ENCODE assay signal across 8 cellular contexts in the genomic region with DNA sequence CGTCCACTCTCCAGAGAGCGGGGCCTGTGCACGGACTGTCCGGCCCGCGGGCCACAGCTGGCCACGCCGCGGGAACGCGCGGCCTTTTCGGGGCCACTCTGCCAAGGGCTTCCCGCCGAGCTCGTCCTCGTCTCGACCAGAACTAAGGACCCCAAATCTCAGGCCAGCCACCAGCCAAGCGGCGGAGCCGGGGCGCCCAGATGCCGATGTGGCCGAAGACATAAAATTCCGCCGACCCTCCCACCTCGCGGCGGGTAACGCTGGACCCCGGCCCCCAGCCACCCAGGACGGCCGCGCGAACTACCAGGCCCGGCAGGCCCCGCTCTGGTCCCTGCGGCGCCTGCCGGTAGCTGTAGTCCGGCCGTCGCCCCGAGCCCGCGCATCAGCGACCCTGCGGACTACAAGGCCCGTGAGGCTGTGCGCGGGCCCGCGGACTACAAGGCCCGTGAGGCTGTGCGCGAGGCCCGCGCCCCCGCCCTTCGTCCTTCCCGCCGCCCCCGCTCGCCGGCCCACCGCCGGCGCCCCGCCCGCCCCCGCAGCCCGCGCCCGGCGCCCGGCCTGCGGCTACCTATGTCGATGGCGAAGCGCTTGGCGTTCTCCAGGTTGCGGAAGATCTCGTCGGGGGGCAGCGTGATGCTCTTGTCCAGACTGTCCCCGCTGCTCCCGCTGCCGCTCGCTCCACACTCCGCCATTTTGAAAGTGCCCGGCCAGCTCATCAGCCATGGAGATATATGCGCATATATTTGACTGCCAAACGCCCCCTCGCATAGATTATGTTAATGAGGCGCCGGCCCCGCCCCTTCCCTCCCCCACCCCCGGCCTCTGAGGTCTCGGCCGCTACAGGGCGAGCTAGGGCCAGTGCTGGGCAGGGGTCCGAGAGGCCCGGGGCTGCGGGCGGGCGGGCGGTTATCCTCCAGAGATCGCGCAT. TPM values are rescaled to one million over a fixed set of nuclear protein-coding genes. Genes with fewer than 3 reads are reported as not detected.
A peak's percentile ranks its signal among the peaks of the same experiment; 100 is the strongest.
DNase-seq lines count a peak whose midpoint lies in the region; ATAC-seq and TF ChIP-seq lines count a peak whose summit lies in the region.

A gene (minus strand): TSS at position 701 of the 928 bp plus-strand sequence. CDS start 9 bp downstream, at position 692.

- peak within 1 kb of the TSS; percentile 91 for H3K4me3 ChIP-seq in cardiac muscle cell

- H3K27me3 Mint-ChIP-seq in activated naive CD8-positive, alpha-beta T cell treated with anti-CD3 and anti-CD28 coated beads, Interleukin-2, amount 50 U/mL, for 24 hours = peaks cover 9% of the 10 kb centered on the region
- peaks cover 18% of the 10 kb centered on the region for H3K27me3 Mint-ChIP-seq in type B pancreatic cell

- no peaks in the 10 kb centered on the region for H3K36me3 ChIP-seq in cardiac muscle cell

- no peaks in the 10 kb centered on the region for H3K9me3 Mint-ChIP-seq in activated naive CD8-positive, alpha-beta T cell treated with anti-CD3 and anti-CD28 coated beads, Interleukin-2, amount 50 U/mL, for 24 hours
- no peaks in the 10 kb centered on the region for H3K9me3 Mint-ChIP-seq in type B pancreatic cell

- H3K9me3 ChIP-seq in cardiac muscle cell (ENCODE audit: low read depth) = no peaks in the 10 kb centered on the region

- peak; percentile 90 for ATAC-seq in activated naive CD8-positive, alpha-beta T cell treated with anti-CD3 and anti-CD28 coated beads, Interleukin-2, amount 50 U/mL, for 24 hours

- CTCF ChIA-PET in GM10248 (lab: Yijun Ruan, JAX) = interaction anchor here (1.0 to 4.0 kb wide), 4 partner anchors 15 to 111 kb away, joined by 3 to 27 read pairs (median 8); no protein-coding TSS in a partner anchor
- CTCF ChIA-PET in HEK293T (lab: Yijun Ruan, JAX) = no interaction called here

- TF ChIP-seq CTCF in GM10248 (IDR thresholded peaks at IDR 0.05; ENCODE audit: control extremely low read depth, extremely low read depth, low read depth, missing control alignments) (no peak), cardiac muscle cell (IDR thresholded peaks at IDR 0.05; ENCODE audit: low read depth, low read length) (no peak), type B pancreatic cell (conservative IDR thresholded peaks at IDR 0.05) (peak; percentile 30)

- H3K4me1 ChIP-seq in cardiac muscle cell (ENCODE audit: low read depth) = peaks cover 30% of the 10 kb centered on the region

- peak within 1 kb of the TSS; percentile 84 for H3K27ac Mint-ChIP-seq in activated naive CD8-positive, alpha-beta T cell treated with anti-CD3 and anti-CD28 coated beads, Interleukin-2, amount 50 U/mL, for 24 hours
- peak within 1 kb of the TSS; percentile 94 for H3K27ac Mint-ChIP-seq in type B pancreatic cell

- DNase-seq in GM10248 (ENCODE audit: extremely low spot score) (peak; percentile 92), HEK293T (ENCODE audit: extremely low spot score) (peak; percentile 91), NAMALWA (ENCODE audit: low spot score) (peak; percentile 97), SW480 (ENCODE audit: low spot score) (peak; percentile 92), cardiac muscle cell (ENCODE audit: low read depth in 1 of 2, low spot score in 1 of 2) (peak; percentile 96 to 98), pons (ENCODE audit: low spot score) (peak; percentile 92), type B pancreatic cell (ENCODE audit: extremely low spot score, unreplicated experiment) (peak; percentile 92)
- peak; percentile 89 for DNase-seq in activated naive CD8-positive, alpha-beta T cell treated with anti-CD3 and anti-CD28 coated beads, Interleukin-2, amount 50 U/mL, for 24 hours

- H3K4me3 Mint-ChIP-seq in activated naive CD8-positive, alpha-beta T cell treated with anti-CD3 and anti-CD28 coated beads, Interleukin-2, amount 50 U/mL, for 24 hours = peak within 1 kb of the TSS; percentile 83
- H3K4me3 Mint-ChIP-seq in type B pancreatic cell = peak within 1 kb of the TSS; percentile 96

- H3K36me3 Mint-ChIP-seq in activated naive CD8-positive, alpha-beta T cell treated with anti-CD3 and anti-CD28 coated beads, Interleukin-2, amount 50 U/mL, for 24 hours (ENCODE audit: low read depth) = peaks cover 1% of the 10 kb centered on the region
- no peaks in the 10 kb centered on the region for H3K36me3 Mint-ChIP-seq in type B pancreatic cell

- H3K4me1 Mint-ChIP-seq in activated naive CD8-positive, alpha-beta T cell treated with anti-CD3 and anti-CD28 coated beads, Interleukin-2, amount 50 U/mL, for 24 hours = peaks cover 44% of the 10 kb centered on the region
- peaks cover 20% of the 10 kb centered on the region for H3K4me1 Mint-ChIP-seq in type B pancreatic cell (ENCODE audit: unreplicated experiment)

- H3K27ac ChIP-seq in cardiac muscle cell = peak within 1 kb of the TSS; percentile 73

- H3K27me3 ChIP-seq in cardiac muscle cell = peaks cover 42% of the 10 kb centered on the region

- POLR2A ChIA-PET in GM10248 (lab: Yijun Ruan, JAX) = interaction anchor here (0.6 to 1.6 kb wide), 6 partner anchors 9 to 810 kb away, joined by 3 to 7 read pairs (median 4); a partner anchor contains a TSS
- POLR2A ChIA-PET in HEK293T (lab: Yijun Ruan, JAX) = interaction anchor here (0.5 to 8.5 kb wide), 15 partner anchors 9 to 113 kb away, joined by 3 to 74 read pairs (median 4); a partner anchor contains a TSS

TF ChIP-seq in HEK293T, 16 proteins besides CTCF, POLR2A, EP300 and RAD21:
- no peak for TF ChIP-seq CTBP1 (IDR thresholded peaks at IDR 0.05; ENCODE audit: borderline replicate concordance)
- peak; percentile 54 for TF ChIP-seq L3MBTL2 (conservative IDR thresholded peaks at IDR 0.05)
- TF ChIP-seq FOXA1 (IDR thresholded peaks at IDR 0.05) = no peak
- TF ChIP-seq ARNT (IDR thresholded peaks at IDR 0.05) = no peak
- TF ChIP-seq, protein P1, sequence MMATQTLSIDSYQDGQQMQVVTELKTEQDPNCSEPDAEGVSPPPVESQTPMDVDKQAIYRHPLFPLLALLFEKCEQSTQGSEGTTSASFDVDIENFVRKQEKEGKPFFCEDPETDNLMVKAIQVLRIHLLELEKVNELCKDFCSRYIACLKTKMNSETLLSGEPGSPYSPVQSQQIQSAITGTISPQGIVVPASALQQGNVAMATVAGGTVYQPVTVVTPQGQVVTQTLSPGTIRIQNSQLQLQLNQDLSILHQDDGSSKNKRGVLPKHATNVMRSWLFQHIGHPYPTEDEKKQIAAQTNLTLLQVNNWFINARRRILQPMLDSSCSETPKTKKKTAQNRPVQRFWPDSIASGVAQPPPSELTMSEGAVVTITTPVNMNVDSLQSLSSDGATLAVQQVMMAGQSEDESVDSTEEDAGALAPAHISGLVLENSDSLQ (IDR thresholded peaks at IDR 0.05) = no peak

RNA-seq across cellular contexts. Expression of the gene that starts here (rescaled TPM):
- 62.7 and 63.2 TPM in 2 replicates for total RNA-seq in cardiac muscle cell
- 44.5 and 72.6 TPM in 2 replicates for polyA plus RNA-seq in cardiac muscle cell
- total RNA-seq in type B pancreatic cell (ENCODE audit: low replicate concordance) = 36.4 and 49.1 TPM in 2 replicates

Comparison
In these comparisons a context has a peak if more than half of its experiments do, and no peak if none do; other contexts are left out.
1. Peak in every context shown above with its lines: DNase-seq, ATAC-seq, H3K4me3 ChIP-seq and H3K27ac ChIP-seq.